ENCODE assay signal across 25 cellular contexts in the genomic region with DNA sequence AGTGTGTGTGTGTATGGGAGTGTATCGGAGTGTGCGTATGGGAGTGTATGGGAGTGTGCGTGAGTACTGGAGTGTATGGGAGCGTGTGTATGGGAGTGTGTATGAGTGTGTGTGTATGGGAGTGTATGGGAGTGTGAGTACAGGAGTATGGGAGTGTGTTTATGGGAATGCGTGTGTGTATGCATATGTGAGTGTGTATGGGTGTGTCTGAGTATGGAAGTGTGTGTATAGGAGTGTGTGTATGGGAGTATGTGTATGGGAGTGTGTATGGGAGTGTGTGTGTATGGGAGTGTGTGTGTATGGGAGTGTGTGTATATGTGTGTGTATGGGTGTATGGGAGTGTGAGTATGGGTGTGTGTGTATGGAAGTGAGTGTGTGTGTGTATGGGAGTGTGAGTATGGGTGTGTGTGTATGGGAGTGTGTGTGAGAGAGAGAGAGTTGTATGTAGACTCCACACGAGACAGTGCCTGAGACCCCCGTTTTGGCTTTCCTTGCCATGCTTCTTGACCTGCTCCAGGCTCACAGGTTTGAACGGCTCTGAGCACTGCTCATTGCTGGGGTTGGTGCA. TPM values are rescaled to one million over a fixed set of nuclear protein-coding genes. Genes with fewer than 3 reads are reported as not detected.
DNase-seq lines count a peak whose midpoint lies in the region; ATAC-seq and TF ChIP-seq lines count a peak whose summit lies in the region.
"Had no signal": no experiment of that assay in that cellular context is flagged by ENCODE, and none has a peak within 500 bp of the region (broad histone marks: within the 10 kb centered on the region; RNA-seq: fewer than 3 reads in every experiment).

No MANE protein-coding gene starts in this region.

- TF ChIP-seq CTCF in glutamatergic neuron (IDR thresholded peaks at IDR 0.05; ENCODE audit: partially characterized antibody, unreplicated experiment) (no peak), tibial artery (IDR thresholded peaks at IDR 0.05) (no peak)

- H3K27ac ChIP-seq in tibial artery = no peak overlapping the region
- H3K27ac ChIP-seq: 22Rv1, epithelial cell of prostate, parathyroid adenoma, SJCRH30, thoracic aorta had no signal

- peaks cover 26% of the 10 kb centered on the region for H3K4me1 Mint-ChIP-seq in glutamatergic neuron (ENCODE audit: low read depth, unreplicated experiment)

- peak; percentile 12 for ATAC-seq in stimulated activated naive CD8-positive, alpha-beta T cell treated with anti-CD3 and anti-CD28 coated beads, Interleukin-15, Interleukin-2, amounts not matched to agents 100 U/mL and 50 U/mL, for 24 hours

- H3K36me3 Mint-ChIP-seq in glutamatergic neuron (ENCODE audit: unreplicated experiment) = peaks cover 10% of the 10 kb centered on the region
- H3K36me3 Mint-ChIP-seq: naive B cell had no signal

- no peak overlapping the region for H3K4me3 Mint-ChIP-seq in glutamatergic neuron (ENCODE audit: unreplicated experiment)
- H3K4me3 Mint-ChIP-seq: activated naive CD4-positive, alpha-beta T cell treated with anti-CD3 and anti-CD28 coated beads for 36 hours; activated T-cell treated with anti-CD3 and anti-CD28 coated beads, Interleukin-2, amount 50 U/mL, for 24 hours; memory B cell; naive B cell had no signal

- no peaks in the 10 kb centered on the region for H3K27me3 ChIP-seq in tibial artery
- H3K27me3 ChIP-seq: SJCRH30 had no signal

- H3K4me3 ChIP-seq in tibial artery = no peak overlapping the region
- H3K4me3 ChIP-seq: K562, SJCRH30, thoracic aorta had no signal

- peaks cover 0 to 18% (median 4%) of the 10 kb centered on the region in 3 donors for H3K36me3 ChIP-seq in tibial artery
- H3K36me3 ChIP-seq: SJCRH30 had no signal

- intact Hi-C loops in tibial artery (cut with DNase I; ENCODE audit: low total_unique reads) = no loop called here

- POLR2A ChIA-PET in HEK293T (lab: Yijun Ruan, JAX) = no interaction called here

- peak overlapping the region; percentile 24 for H3K27ac Mint-ChIP-seq in glutamatergic neuron (ENCODE audit: unreplicated experiment)
- H3K27ac Mint-ChIP-seq: activated naive CD4-positive, alpha-beta T cell treated with anti-CD3 and anti-CD28 coated beads for 36 hours; activated T-cell treated with anti-CD3 and anti-CD28 coated beads, Interleukin-2, amount 50 U/mL, for 24 hours; memory B cell had no signal

- H3K9me3 Mint-ChIP-seq in glutamatergic neuron (ENCODE audit: unreplicated experiment) = peaks cover 19% of the 10 kb centered on the region
- H3K9me3 Mint-ChIP-seq: activated naive CD4-positive, alpha-beta T cell treated with anti-CD3 and anti-CD28 coated beads for 36 hours; activated T-cell treated with anti-CD3 and anti-CD28 coated beads, Interleukin-2, amount 50 U/mL, for 24 hours; memory B cell had no signal

- CTCF ChIA-PET in HEK293T (lab: Yijun Ruan, JAX) = no interaction called here

- no peaks in the 10 kb centered on the region for H3K4me1 ChIP-seq in tibial artery
- H3K4me1 ChIP-seq: parathyroid adenoma, SJCRH30 had no signal

- DNase-seq in DMS 273 (lab: John Stamatoyannopoulos, UW; ENCODE audit: unreplicated experiment) (peak; percentile 14), DMS 273 treated with DMSO at 0.1 percent for 48 hours (lab: John Stamatoyannopoulos, UW) (no peak), HEK293T (ENCODE audit: extremely low spot score) (no peak), glutamatergic neuron (no peak), tibial artery (no peak), NCI-H1048 (lab: John Stamatoyannopoulos, UW) (no peak), NCI-H2029 (lab: John Stamatoyannopoulos, UW) (no peak)
- DNase-seq in stimulated activated naive CD8-positive, alpha-beta T cell treated with anti-CD3 and anti-CD28 coated beads, Interleukin-15, Interleukin-2, amounts not matched to agents 100 U/mL and 50 U/mL, for 24 hours = no peak
- DNase-seq: activated CD4-positive, alpha-beta T cell treated with anti-CD3 and anti-CD28 coated beads, Interleukin-2, amount 50 U/mL, for 1 hour; activated naive CD4-positive, alpha-beta T cell treated with anti-CD3 and anti-CD28 coated beads for 36 hours; activated T-cell treated with anti-CD3 and anti-CD28 coated beads, Interleukin-2, amount 50 U/mL, for 24 hours; anterior cingulate cortex; central memory CD4-positive, alpha-beta T cell; COR-L47; hypothalamus; naive B cell; NCI-H146; SJCRH30 had no signal

- peaks cover 21% of the 10 kb centered on the region for H3K27me3 Mint-ChIP-seq in glutamatergic neuron (ENCODE audit: unreplicated experiment)
- H3K27me3 Mint-ChIP-seq: activated T-cell treated with anti-CD3 and anti-CD28 coated beads, Interleukin-2, amount 50 U/mL, for 24 hours; naive B cell had no signal

- no peaks in the 10 kb centered on the region for H3K9me3 ChIP-seq in tibial artery
- H3K9me3 ChIP-seq: SJCRH30, thoracic aorta had no signal

TF ChIP-seq in HEK293T, 16 proteins besides CTCF, POLR2A, EP300 and RAD21:
- peak; percentile 91 for TF ChIP-seq TARDBP (IDR thresholded peaks at IDR 0.05)
- no peak for TF ChIP-seq ARNT (IDR thresholded peaks at IDR 0.05)

RNA-seq across cellular contexts. Expression of gene COL17A1, which starts 49.8 kb away (rescaled TPM):
- total RNA-seq in glutamatergic neuron (ENCODE audit: unreplicated experiment) = not detected
- total RNA-seq: activated naive CD4-positive, alpha-beta T cell treated with anti-CD3 and anti-CD28 coated beads for 36 hours; K562; SJCRH30; T-helper 1 cell treated with Interleukin-12 subunit alpha and Interleukin-12 subunit beta and Interleukin-4 antibody, amounts not matched to agents 30 ng/mL and 1 ng/mL, for 36 hours had no signal
